13 cellular contexts compared by ENCODE assay signal in genomic region chr2:71672011-71672639, GRCh38.
A peak's percentile ranks its signal among the peaks of the same experiment; 100 is the strongest.
DNase-seq lines count a peak whose midpoint lies in the region; ATAC-seq, FAIRE-seq and TF ChIP-seq lines count a peak whose summit lies in the region.
"Had no signal": no experiment of that assay in that cellular context is flagged by ENCODE, and none has a peak within 500 bp of the region (broad histone marks: within the 10 kb centered on the region; RNA-seq: fewer than 3 reads in every experiment).

No MANE protein-coding gene starts in this region.

- dilution Hi-C loops in IMR-90 (cut with HindIII; ENCODE audit: low sequenced_read_pairs, unreplicated experiment): no loop called here

- BruUV-seq in IMR-90 (replicated peaks; lab: Mats Ljungman, UMichigan): no TSS peak

- TF ChIP-seq CTCF in CD14-positive monocyte (IDR thresholded peaks at IDR 0.05) (no peak), IMR-90 (conservative IDR thresholded peaks at IDR 0.05; ENCODE audit: low read depth, low read length) (0 out of 2 replicates have a peak, but pooled peaks have one; percentile 1), H1 (IDR thresholded peaks at IDR 0.05; ENCODE audit: control extremely low read depth in 1 of 3, insufficient read depth in 1 of 3, low read depth in 1 of 3, low read length in 3 of 3) (peak; percentile 60 to 72 (median 71)), nephron progenitor cell (IDR thresholded peaks at IDR 0.05) (peak; percentile 35)

- H2AK5ac ChIP-seq in IMR-90 (ENCODE audit: low read depth, low read length) (no peak overlapping the region), H1 (ENCODE audit: low read depth, low read length) (no peak overlapping the region)

- H2BK5ac ChIP-seq in IMR-90 (ENCODE audit: low read depth, low read length, poor library complexity, severe bottlenecking): no peak overlapping the region
- no peak overlapping the region; the same call in 1 of the 2 replicates for H2BK5ac ChIP-seq in H1 (ENCODE audit: low read depth, low read length)

- H2BK15ac ChIP-seq in IMR-90 (ENCODE audit: low read depth, low read length) (no peak overlapping the region), H1 (ENCODE audit: low read length) (no peak overlapping the region)

- H2AK9ac ChIP-seq in IMR-90 (replicated peaks; ENCODE audit: low read depth, low read length, poor library complexity): peak overlapping the region; percentile 28

- H3K9me3 Mint-ChIP-seq in CD14-positive monocyte (peaks cover 0 to 2% (median 0%) of the 10 kb centered on the region in 7 donors), nephron progenitor cell (no peaks in the 10 kb centered on the region)
- H3K9me3 Mint-ChIP-seq: activated naive CD4-positive, alpha-beta T cell treated with anti-CD3 and anti-CD28 coated beads for 36 hours had no signal

- H2BK120ac ChIP-seq in IMR-90 (ENCODE audit: low read depth, low read length): no peak overlapping the region
- H2BK120ac ChIP-seq in H1 (replicated peaks; ENCODE audit: low read depth, low read length): no peak overlapping the region

- H3K56ac ChIP-seq in IMR-90 (ENCODE audit: extremely low read depth, insufficient read depth, low read length) (no peak overlapping the region), H1 (replicated peaks; ENCODE audit: insufficient read length, low read depth, low read length) (no peak overlapping the region)

- no peak for FAIRE-seq in H1 (lab: Jason Lieb, UNC)

- H3K4me1 Mint-ChIP-seq in CD14-positive monocyte: no peaks in the 10 kb centered on the region
- H3K4me1 Mint-ChIP-seq in nephron progenitor cell: peaks cover 26% of the 10 kb centered on the region

- ATAC-seq in IMR-90 (ENCODE audit: low read depth) (no peak), HG03097 (IDR thresholded peaks at IDR 0.05; ENCODE audit: low FRiP score, unreplicated experiment) (no peak)
- ATAC-seq: naive thymus-derived CD8-positive, alpha-beta T cell had no signal

- H3K36me3 ChIP-seq in IMR-90 (ENCODE audit: control insufficient read depth, insufficient read depth, low read length) (no peaks in the 10 kb centered on the region), H1 (ENCODE audit: control insufficient read depth in 2 of 4, insufficient read depth in 4 of 4, low read length in 3 of 4) (no peaks in the 10 kb centered on the region)

- H3K14ac ChIP-seq in IMR-90 (replicated peaks; ENCODE audit: low read depth, low read length): no peak overlapping the region
- H3K14ac ChIP-seq in H1 (ENCODE audit: insufficient read length): no peak overlapping the region

- H4K5ac ChIP-seq in IMR-90 (ENCODE audit: low read depth, low read length) (no peak overlapping the region), H1 (ENCODE audit: insufficient read length, low read depth, low read length) (no peak overlapping the region)

- H3K9me3 ChIP-seq in IMR-90 (ENCODE audit: control insufficient read depth, insufficient read depth, low read length): no peaks in the 10 kb centered on the region
- no peaks in the 10 kb centered on the region for H3K9me3 ChIP-seq in H1 (ENCODE audit: insufficient read depth in 2 of 2, low read depth in 1 of 2, low read length in 1 of 2)

- H2AFZ ChIP-seq in IMR-90 (replicated peaks; ENCODE audit: low read length, poor library complexity) (peak overlapping the region; percentile 32), H1 (ENCODE audit: low read length) (no peak overlapping the region)

- H3K27me3 ChIP-seq in IMR-90 (ENCODE audit: control insufficient read depth, insufficient read depth, low read length) (peaks cover 7% of the 10 kb centered on the region), H1 (replicated peaks in 1 of 4; ENCODE audit: control insufficient read depth in 3 of 4, extremely low read depth in 1 of 4, insufficient read depth in 3 of 4, low read length in 3 of 4) (no peaks in the 10 kb centered on the region)

- H3K27ac ChIP-seq in IMR-90 (ENCODE audit: insufficient read depth, low read length): no peak overlapping the region
- no peak overlapping the region for H3K27ac ChIP-seq in H1 (ENCODE audit: low read depth, low read length)

- H4K91ac ChIP-seq in IMR-90 (ENCODE audit: insufficient read depth, low read depth, low read length) (no peak overlapping the region), H1 (replicated peaks; ENCODE audit: insufficient read length, low read length) (no peak overlapping the region)

- H3K4ac ChIP-seq in IMR-90 (ENCODE audit: low read depth, low read length) (no peak overlapping the region), H1 (replicated peaks; ENCODE audit: insufficient read length, low read depth, low read length) (peak overlapping the region; percentile 44)

- H2BK20ac ChIP-seq in IMR-90 (ENCODE audit: low read depth, low read length) (no peak overlapping the region), H1 (ENCODE audit: low read length) (no peak overlapping the region)

- no peaks in the 10 kb centered on the region; the same call in 1 of the 2 replicates for H3K23me2 ChIP-seq in H1 (ENCODE audit: low read depth, low read length)

- TF ChIP-seq RAD21 in IMR-90 (IDR thresholded peaks at IDR 0.05; ENCODE audit: low read length): no peak
- TF ChIP-seq RAD21 in H1 (IDR thresholded peaks at IDR 0.05 in 1 of 2, conservative IDR thresholded peaks at IDR 0.05 in 1 of 2; ENCODE audit: low read depth in 2 of 2, low read length in 2 of 2): peak; percentile 76 to 83

- H4K20me1 ChIP-seq in IMR-90 (ENCODE audit: insufficient read depth, low read length) (no peaks in the 10 kb centered on the region), H1 (replicated peaks in 1 of 2; ENCODE audit: control insufficient read depth in 1 of 2, insufficient read depth in 2 of 2, low read length in 2 of 2) (no peaks in the 10 kb centered on the region)

- in situ Hi-C loops in IMR-90 (cut with MboI; ENCODE audit: low sequenced_read_pairs): no loop called here

- no peak for TF ChIP-seq POLR2A in IMR-90 (IDR thresholded peaks at IDR 0.05; ENCODE audit: low read depth, low read length)
- TF ChIP-seq POLR2A in H1 (IDR thresholded peaks at IDR 0.05; ENCODE audit: control extremely low read depth in 1 of 2, low read depth in 2 of 2, low read length in 2 of 2): no peak

- no peaks in the 10 kb centered on the region for H3K79me2 ChIP-seq in H1 (ENCODE audit: control insufficient read depth in 1 of 2, insufficient read depth in 2 of 2, low read length in 2 of 2)

- no peak overlapping the region for H3K23ac ChIP-seq in IMR-90 (ENCODE audit: low read depth, low read length)
- no peak overlapping the region for H3K23ac ChIP-seq in H1 (ENCODE audit: insufficient read length)

- H3K18ac ChIP-seq in IMR-90 (ENCODE audit: low read depth, low read length) (no peak overlapping the region), H1 (ENCODE audit: extremely low read depth, low read length) (no peak overlapping the region)

- H3K27ac Mint-ChIP-seq in CD14-positive monocyte: peak overlapping the region in 1 of 7 donors; percentile 20
- H3K27ac Mint-ChIP-seq in nephron progenitor cell: no peak overlapping the region
- H3K27ac Mint-ChIP-seq: activated naive CD4-positive, alpha-beta T cell treated with anti-CD3 and anti-CD28 coated beads for 36 hours; naive thymus-derived CD8-positive, alpha-beta T cell had no signal

- H3K4me3 ChIP-seq in IMR-90 (ENCODE audit: insufficient read depth, low read depth, low read length) (no peak overlapping the region), H1 (ENCODE audit: extremely low read depth in 1 of 4, insufficient read depth in 2 of 4, low read depth in 3 of 4, low read length in 4 of 4) (no peak overlapping the region)

- TF ChIP-seq EP300 in H1 (IDR thresholded peaks at IDR 0.05; ENCODE audit: borderline replicate concordance in 1 of 2, low read depth in 2 of 2, low read length in 2 of 2): no peak

- no peak overlapping the region for H2BK12ac ChIP-seq in H1 (ENCODE audit: low read depth, low read length)

- no peaks in the 10 kb centered on the region for H3K9me1 ChIP-seq in IMR-90 (ENCODE audit: insufficient read depth, low read length)

- no peak overlapping the region for H4K8ac ChIP-seq in IMR-90 (ENCODE audit: low read depth in 2 of 2, low read length in 2 of 2)
- H4K8ac ChIP-seq in H1 (ENCODE audit: extremely low read depth, insufficient read depth, low read length): no peak overlapping the region

- WGBS in IMR-90 (ENCODE audit: extremely low coverage in 2 of 2, insufficient read length in 1 of 2), 2 experiments: 37% methylated on average over 7 of the region's 20 CpGs; no CpG with 5 or more reads in 1 of the 2 experiments
- 87% methylated on average over 18 of the region's 20 CpGs; no CpG with 5 or more reads in 1 of the 2 experiments for WGBS in H1 (ENCODE audit: extremely low coverage in 1 of 2, insufficient coverage in 1 of 2, insufficient read length in 1 of 2, insufficient replicate concordance in 2 of 2, low coverage in 1 of 2, low lambda C conversion rate in 2 of 2, missing lambda C conversion rate in 1 of 2), 2 experiments

- peak; percentile 42 for DNase-seq in CD14-positive monocyte (ENCODE audit: low spot score)
- no peak for DNase-seq in IMR-90
- peak in 1 of 2 experiments; percentile 60 for DNase-seq in H1 (ENCODE audit: low read depth in 1 of 2, low spot score in 2 of 2)
- DNase-seq in nephron progenitor cell: peak; percentile 44
- no peak for DNase-seq in Ammon's horn (ENCODE audit: low spot score)
- no peak for DNase-seq in NCI-H748 (lab: John Stamatoyannopoulos, UW; ENCODE audit: unreplicated experiment)
- no peak for DNase-seq in SKM-1 (lab: John Stamatoyannopoulos, UW; ENCODE audit: unreplicated experiment)
- DNase-seq: activated naive CD4-positive, alpha-beta T cell treated with anti-CD3 and anti-CD28 coated beads for 36 hours; GOT3; NCI-H146; T-helper 2 cell had no signal

- H3K9ac ChIP-seq in IMR-90 (ENCODE audit: low read depth, low read length): no peak overlapping the region
- no peak overlapping the region for H3K9ac ChIP-seq in H1 (replicated peaks in 1 of 4; ENCODE audit: extremely low read depth in 1 of 4, low read depth in 3 of 4, low read length in 3 of 4)

- CTCF ChIA-PET in IMR-90 (lab: Yijun Ruan, JAX): interaction anchor here (1.3 kb wide), 1 partner anchor 126 kb away, joined by 3 read pairs; no protein-coding TSS in a partner anchor
- CTCF ChIA-PET in H1 (lab: Charles Lee; ENCODE audit: partially characterized antibody): interaction anchor here (0.8 to 10.2 kb wide), 19 partner anchors 9 to 162 kb away, joined by 3 to 97 read pairs (median 3); no protein-coding TSS in a partner anchor

- POLR2A ChIA-PET in IMR-90 (lab: Charles Lee; ENCODE audit: unreplicated experiment) (no interaction called here), H1 (lab: Charles Lee; ENCODE audit: partially characterized antibody) (interaction anchor here (0.6 kb wide), 1 partner anchor 293 kb away, joined by 3 read pairs; no protein-coding TSS in a partner anchor)

- no peak overlapping the region for H3K4me3 Mint-ChIP-seq in CD14-positive monocyte
- no peak overlapping the region for H3K4me3 Mint-ChIP-seq in nephron progenitor cell
- H3K4me3 Mint-ChIP-seq: activated naive CD4-positive, alpha-beta T cell treated with anti-CD3 and anti-CD28 coated beads for 36 hours; naive thymus-derived CD8-positive, alpha-beta T cell had no signal

- H3K4me1 ChIP-seq in IMR-90 (ENCODE audit: control insufficient read depth, insufficient read depth, low read length) (no peaks in the 10 kb centered on the region), H1 (replicated peaks in 1 of 4; ENCODE audit: control insufficient read depth in 3 of 4, insufficient read depth in 4 of 4, low read length in 3 of 4) (no peaks in the 10 kb centered on the region; a peak in 1 of 7 replicates)

- intact Hi-C loops in CD14-positive monocyte (cut with micrococcal nuclease): no loop called here
- intact Hi-C loops in IMR-90 (cut with micrococcal nuclease): no loop called here

- H3K27me3 Mint-ChIP-seq in CD14-positive monocyte (ENCODE audit: low read depth in 3 of 3) (peaks cover 0 to 4% (median 2%) of the 10 kb centered on the region in 3 donors), nephron progenitor cell (ENCODE audit: low read depth, poor library complexity) (peaks cover 24% of the 10 kb centered on the region)

- H3K4me2 ChIP-seq in IMR-90 (ENCODE audit: low read depth, low read length): no peak overlapping the region
- no peak overlapping the region for H3K4me2 ChIP-seq in H1 (ENCODE audit: insufficient read depth in 1 of 2, low read depth in 2 of 2, low read length in 2 of 2)

- H3K36me3 Mint-ChIP-seq in CD14-positive monocyte (peaks cover 44 to 82% of the 10 kb centered on the region in 2 donors), nephron progenitor cell (ENCODE audit: low read depth) (no peaks in the 10 kb centered on the region)
- H3K36me3 Mint-ChIP-seq: naive thymus-derived CD8-positive, alpha-beta T cell had no signal

- H3K79me1 ChIP-seq in IMR-90 (ENCODE audit: low read depth in 1 of 2, low read length in 2 of 2) (no peaks in the 10 kb centered on the region), H1 (ENCODE audit: low read depth, low read length) (no peaks in the 10 kb centered on the region)

Comparison
In these comparisons a context has a peak if more than half of its experiments do, and no peak if none do; other contexts are left out.
1. DNase-seq: peak in CD14-positive monocyte (single experiment) and nephron progenitor cell (single experiment); none in IMR-90 (single experiment), Ammon's horn (single experiment), NCI-H748 (single experiment) and SKM-1 (single experiment).